ENCODE assay signal across 1 cellular context in the genomic region with DNA sequence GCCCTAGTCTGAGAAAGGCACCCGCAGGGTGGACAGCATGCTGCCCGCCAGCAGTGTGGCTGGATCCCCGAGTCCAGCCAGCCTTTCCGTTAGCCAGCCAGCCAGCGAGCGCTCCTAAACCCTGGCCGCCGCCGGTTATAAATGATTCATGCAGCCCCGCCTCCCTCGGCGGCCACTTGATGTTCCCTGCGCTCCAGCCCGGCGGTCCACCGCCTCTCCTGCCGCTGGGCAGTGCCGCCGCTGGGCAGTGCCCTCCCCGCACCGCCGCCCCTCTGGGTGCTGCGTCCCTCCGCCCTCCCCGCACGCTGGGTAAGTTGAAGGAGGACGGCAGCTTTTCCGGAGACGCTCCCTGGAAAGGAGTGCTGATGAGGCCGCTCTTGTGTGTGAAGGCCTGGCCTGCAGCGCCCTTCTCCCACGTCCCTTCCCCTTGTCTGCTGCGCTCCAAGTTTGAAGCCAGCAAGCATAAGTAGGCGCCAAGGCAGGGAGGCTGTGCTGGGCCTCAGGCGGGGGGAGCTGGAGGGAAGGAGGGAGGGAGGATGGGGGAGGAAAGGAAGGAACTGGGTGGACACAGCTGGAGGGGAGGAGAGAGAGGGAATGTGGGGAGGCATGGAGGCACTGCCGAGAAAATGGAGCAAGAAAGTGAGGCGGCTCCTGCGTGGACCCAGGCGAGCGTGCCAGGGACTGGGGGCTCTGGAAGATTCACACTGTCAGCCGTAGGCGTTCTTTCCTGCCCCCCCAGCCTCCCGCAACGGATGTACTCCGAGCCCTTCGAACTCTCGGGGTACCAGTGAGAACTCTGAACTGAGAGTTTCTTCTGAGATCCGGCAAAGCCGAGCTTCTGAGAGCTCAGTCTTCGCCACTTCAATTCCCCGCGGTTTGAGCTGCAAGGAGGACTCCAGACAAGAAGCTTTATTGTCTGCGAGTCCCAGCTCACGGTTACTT.
A peak's percentile ranks its signal among the peaks of the same experiment; 100 is the strongest.
TF ChIP-seq lines count a peak whose summit lies in the region.

No MANE protein-coding gene starts in this region.

TF ChIP-seq in SK-N-SH, 30 proteins besides CTCF, POLR2A, EP300 and RAD21 (continued from another document):
- TF ChIP-seq, protein P1, sequence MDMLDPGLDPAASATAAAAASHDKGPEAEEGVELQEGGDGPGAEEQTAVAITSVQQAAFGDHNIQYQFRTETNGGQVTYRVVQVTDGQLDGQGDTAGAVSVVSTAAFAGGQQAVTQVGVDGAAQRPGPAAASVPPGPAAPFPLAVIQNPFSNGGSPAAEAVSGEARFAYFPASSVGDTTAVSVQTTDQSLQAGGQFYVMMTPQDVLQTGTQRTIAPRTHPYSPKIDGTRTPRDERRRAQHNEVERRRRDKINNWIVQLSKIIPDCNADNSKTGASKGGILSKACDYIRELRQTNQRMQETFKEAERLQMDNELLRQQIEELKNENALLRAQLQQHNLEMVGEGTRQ (IDR thresholded peaks at IDR 0.05; ENCODE audit: borderline replicate concordance, low read depth, low read length), result no peak
- no peak for TF ChIP-seq ELF1 (IDR thresholded peaks at IDR 0.05)
- TF ChIP-seq GATA2 (CRISPR knock-in tag; IDR thresholded peaks at IDR 0.05), result no peak
- no peak; the same call in 1 of the 2 replicates for TF ChIP-seq TCF12 (IDR thresholded peaks at IDR 0.05)
- TF ChIP-seq, protein P2, sequence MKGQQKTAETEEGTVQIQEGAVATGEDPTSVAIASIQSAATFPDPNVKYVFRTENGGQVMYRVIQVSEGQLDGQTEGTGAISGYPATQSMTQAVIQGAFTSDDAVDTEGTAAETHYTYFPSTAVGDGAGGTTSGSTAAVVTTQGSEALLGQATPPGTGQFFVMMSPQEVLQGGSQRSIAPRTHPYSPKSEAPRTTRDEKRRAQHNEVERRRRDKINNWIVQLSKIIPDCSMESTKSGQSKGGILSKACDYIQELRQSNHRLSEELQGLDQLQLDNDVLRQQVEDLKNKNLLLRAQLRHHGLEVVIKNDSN (IDR thresholded peaks at IDR 0.05; ENCODE audit: borderline replicate concordance, low read depth), result no peak
- TF ChIP-seq, protein P3, sequence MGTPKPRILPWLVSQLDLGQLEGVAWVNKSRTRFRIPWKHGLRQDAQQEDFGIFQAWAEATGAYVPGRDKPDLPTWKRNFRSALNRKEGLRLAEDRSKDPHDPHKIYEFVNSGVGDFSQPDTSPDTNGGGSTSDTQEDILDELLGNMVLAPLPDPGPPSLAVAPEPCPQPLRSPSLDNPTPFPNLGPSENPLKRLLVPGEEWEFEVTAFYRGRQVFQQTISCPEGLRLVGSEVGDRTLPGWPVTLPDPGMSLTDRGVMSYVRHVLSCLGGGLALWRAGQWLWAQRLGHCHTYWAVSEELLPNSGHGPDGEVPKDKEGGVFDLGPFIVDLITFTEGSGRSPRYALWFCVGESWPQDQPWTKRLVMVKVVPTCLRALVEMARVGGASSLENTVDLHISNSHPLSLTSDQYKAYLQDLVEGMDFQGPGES (IDR thresholded peaks at IDR 0.05; ENCODE audit: low read depth, low read length), result no peak
- TF ChIP-seq FOSL2 (IDR thresholded peaks at IDR 0.05; ENCODE audit: borderline replicate concordance, low read depth), result peak; percentile 62; the same call in 1 of the 2 replicates
- TF ChIP-seq NFIC (IDR thresholded peaks at IDR 0.05; ENCODE audit: borderline replicate concordance), result 0 out of 2 replicates have a peak, but pooled peaks have one; percentile 8
- no peak for TF ChIP-seq CHD2 (IDR thresholded peaks at IDR 0.05; ENCODE audit: low read length, partially characterized antibody)
- no peak for TF ChIP-seq TAF1 (IDR thresholded peaks at IDR 0.05; ENCODE audit: borderline replicate concordance, low read depth, low read length)
TF ChIP-seq in SK-N-SH: peak in this region for 4.
